Comparison of ENCODE assay signal across 9 cellular contexts in the genomic region with DNA sequence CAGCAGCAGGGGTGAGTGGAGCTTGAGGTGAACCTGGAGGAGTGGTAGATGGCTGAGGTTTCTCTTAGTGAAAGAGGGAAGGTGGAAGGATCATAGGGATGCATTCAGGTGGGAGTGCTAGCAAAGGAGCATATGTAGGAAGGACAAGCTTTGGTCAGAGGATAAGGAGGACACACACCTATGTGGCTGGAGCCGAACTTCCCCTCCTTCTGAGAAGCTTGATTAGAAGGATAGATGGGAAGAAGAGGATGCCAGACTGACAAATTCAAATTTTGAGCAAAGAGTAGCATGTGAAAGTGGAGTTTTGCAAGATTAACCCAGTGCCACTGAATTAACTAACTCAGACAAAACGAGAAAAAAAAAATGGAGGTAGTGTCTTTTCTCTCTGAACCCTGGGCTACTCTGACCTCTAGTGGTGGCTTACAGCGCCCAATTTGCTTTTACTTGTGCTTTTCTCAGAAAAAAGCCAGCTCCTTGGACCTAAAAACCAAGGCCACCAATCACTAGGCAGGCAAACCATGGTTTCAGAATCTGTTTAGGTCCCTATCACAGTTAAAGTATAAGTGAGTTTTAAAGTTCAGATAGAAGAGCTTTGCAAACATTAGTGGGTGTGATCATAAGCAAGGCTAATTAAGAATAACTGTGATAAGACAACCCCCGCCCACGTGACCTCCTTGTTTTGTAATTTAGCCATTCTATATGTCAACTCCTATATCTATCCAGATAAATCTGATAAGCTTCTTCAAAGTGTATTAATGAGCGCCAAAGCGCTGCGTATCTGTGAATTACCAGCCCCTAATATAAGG. TPM values are rescaled to one million over a fixed set of nuclear protein-coding genes. Genes with fewer than 3 reads are reported as not detected.
DNase-seq lines count a peak whose midpoint lies in the region; ATAC-seq, FAIRE-seq and TF ChIP-seq lines count a peak whose summit lies in the region.
"Had no signal": no experiment of that assay in that cellular context is flagged by ENCODE, and none has a peak within 500 bp of the region (broad histone marks: within the 10 kb centered on the region; RNA-seq: fewer than 3 reads in every experiment).

No MANE protein-coding gene starts in this region.

- intact Hi-C loops in Panc1 (cut with micrococcal nuclease; ENCODE audit: unreplicated experiment), result loop anchor here (2.0 to 5.0 kb wide), 3 partner anchors 113 to 290 kb away; no protein-coding TSS in a partner anchor
- intact Hi-C loops in tibial artery (cut with DNase I; ENCODE audit: low total_unique reads), result loop anchor here (5.0 to 10.0 kb wide), 4 partner anchors 115 to 377 kb away; no protein-coding TSS in a partner anchor

- H3K4me1 Mint-ChIP-seq in activated T-cell treated with anti-CD3 and anti-CD28 coated beads, Interleukin-2, amount 50 U/mL, for 4 hours (ENCODE audit: low read depth), result peaks cover 21% of the 10 kb centered on the region

- no peak overlapping the region for H3K4me3 Mint-ChIP-seq in activated T-cell treated with anti-CD3 and anti-CD28 coated beads, Interleukin-2, amount 50 U/mL, for 4 hours
- H3K4me3 Mint-ChIP-seq: activated naive CD8-positive, alpha-beta T cell had no signal

- H3K9me3 ChIP-seq in Panc1 (ENCODE audit: control insufficient read depth, insufficient read depth, low read depth, low read length) (no peaks in the 10 kb centered on the region), tibial artery (no peaks in the 10 kb centered on the region)

- peak; percentile 81 for TF ChIP-seq CTCF in Panc1 (IDR thresholded peaks at IDR 0.05)
- peak; percentile 70 for TF ChIP-seq CTCF in fibroblast of mammary gland (conservative IDR thresholded peaks at IDR 0.05; ENCODE audit: control insufficient read depth, insufficient read depth, low read depth, low read length)
- TF ChIP-seq CTCF in tibial artery (IDR thresholded peaks at IDR 0.05), result peak; percentile 77 to 78

- H3K9me3 Mint-ChIP-seq in activated T-cell treated with anti-CD3 and anti-CD28 coated beads, Interleukin-2, amount 50 U/mL, for 4 hours, result no peaks in the 10 kb centered on the region

- CTCF ChIA-PET in Panc1 (lab: Charles Lee), result interaction anchor here (0.6 to 1.5 kb wide), 11 partner anchors 10 to 641 kb away, joined by 3 to 7 read pairs (median 5); no protein-coding TSS in a partner anchor

- no peaks in the 10 kb centered on the region for H3K36me3 ChIP-seq in Panc1 (ENCODE audit: control insufficient read depth, insufficient read depth, low read length)
- peaks cover 0 to 53% (median 48%) of the 10 kb centered on the region in 3 donors for H3K36me3 ChIP-seq in tibial artery

- no TSS peak for BruUV-seq in Panc1 (replicated peaks; lab: Mats Ljungman, UMichigan)

- H3K27ac ChIP-seq in Panc1 (ENCODE audit: low read length) (peak overlapping the region; percentile 74), tibial artery (no peak overlapping the region)

- H3K4me3 ChIP-seq in Panc1 (ENCODE audit: low read depth in 2 of 2, low read length in 2 of 2) (peak overlapping the region in 1 of 2 experiments; percentile 37; a peak in 2 of 4 replicates), fibroblast of mammary gland (ENCODE audit: control insufficient read depth, low read depth, low read length) (no peak overlapping the region), tibial artery (no peak overlapping the region)

- peak; percentile 98 for TF ChIP-seq RAD21 in Ishikawa (IDR thresholded peaks at IDR 0.05; ENCODE audit: low read depth)

- peaks cover 2% of the 10 kb centered on the region for H3K27me3 Mint-ChIP-seq in activated T-cell treated with anti-CD3 and anti-CD28 coated beads, Interleukin-2, amount 50 U/mL, for 4 hours (ENCODE audit: low read depth)
- H3K27me3 Mint-ChIP-seq: activated naive CD8-positive, alpha-beta T cell had no signal

- peaks cover 5% of the 10 kb centered on the region for H3K36me3 Mint-ChIP-seq in activated T-cell treated with anti-CD3 and anti-CD28 coated beads, Interleukin-2, amount 50 U/mL, for 4 hours (ENCODE audit: insufficient read depth)

- H3K4me1 ChIP-seq in Panc1 (ENCODE audit: control insufficient read depth, insufficient read depth, low read length) (peaks cover 18% of the 10 kb centered on the region), tibial artery (peaks cover 0 to 14% (median 13%) of the 10 kb centered on the region in 4 donors)

- POLR2A ChIA-PET in Panc1 (lab: Charles Lee), result interaction anchor here (0.5 kb wide), 1 partner anchor 394 kb away, joined by 3 read pairs; no protein-coding TSS in a partner anchor

- no peak for FAIRE-seq in HTR-8/SVneo (lab: Jason Lieb, UNC)

- ATAC-seq in Panc1, result peak; percentile 75
- ATAC-seq in activated T-cell treated with anti-CD3 and anti-CD28 coated beads, Interleukin-2, amount 50 U/mL, for 4 hours, result peak; percentile 38 to 56

- in situ Hi-C loops in Panc1 (cut with HindIII; ENCODE audit: low pct_unique_long_range_greater_than_20kb, low sequenced_read_pairs), result no loop called here

- DNase-seq in DMS53 (lab: John Stamatoyannopoulos, UW) (peak; percentile 94), Panc1 (ENCODE audit: low read depth, low spot score) (peak; percentile 46), fibroblast of mammary gland (ENCODE audit: low read depth) (peak; percentile 62), occipital lobe (lab: John Stamatoyannopoulos, UW) (peak; percentile 33), tibial artery (peak in 1 of 2 donors; percentile 43), HTR-8/SVneo (ENCODE audit: insufficient read length, low spot score) (no peak)
- peak; percentile 64 for DNase-seq in activated T-cell treated with anti-CD3 and anti-CD28 coated beads, Interleukin-2, amount 50 U/mL, for 4 hours

- H3K27me3 ChIP-seq in Panc1 (ENCODE audit: control insufficient read depth, insufficient read depth, low read length), result no peaks in the 10 kb centered on the region
- H3K27me3 ChIP-seq in tibial artery, result no peaks in the 10 kb centered on the region

- TF ChIP-seq EP300 in Ishikawa (IDR thresholded peaks at IDR 0.05; ENCODE audit: borderline replicate concordance), result no peak

TF ChIP-seq in Ishikawa, 13 proteins besides CTCF, POLR2A, EP300 and RAD21:
- no peak for TF ChIP-seq TEAD4 (IDR thresholded peaks at IDR 0.05)
- no peak for TF ChIP-seq EGR1 (IDR thresholded peaks at IDR 0.05)
- TF ChIP-seq CREB1 (IDR thresholded peaks at IDR 0.05; ENCODE audit: low read depth), result no peak
- peak; percentile 80 for TF ChIP-seq YY1 (IDR thresholded peaks at IDR 0.05; ENCODE audit: low read depth)
- no peak for TF ChIP-seq USF1 (IDR thresholded peaks at IDR 0.05)

RNA-seq across cellular contexts. Expression of gene EMP1, which starts 15.5 kb away (rescaled TPM):
- total RNA-seq in Panc1 (2021; ENCODE audit: unreplicated experiment) (18.6 TPM), occipital lobe (6.6 TPM)
- polyA plus RNA-seq in Panc1 (2012; ENCODE audit: insufficient read length), result 24.1 TPM
- 10 to 100 TPM in 2 of 3 donors, 1 to 10 TPM in 1; 8.9 to 22.5 (median 17.2) TPM for total RNA-seq in activated T-cell treated with anti-CD3 and anti-CD28 coated beads, Interleukin-2, amount 50 U/mL, for 4 hours
